Comparison of ENCODE assay signal across 8 cellular contexts in the genomic region with DNA sequence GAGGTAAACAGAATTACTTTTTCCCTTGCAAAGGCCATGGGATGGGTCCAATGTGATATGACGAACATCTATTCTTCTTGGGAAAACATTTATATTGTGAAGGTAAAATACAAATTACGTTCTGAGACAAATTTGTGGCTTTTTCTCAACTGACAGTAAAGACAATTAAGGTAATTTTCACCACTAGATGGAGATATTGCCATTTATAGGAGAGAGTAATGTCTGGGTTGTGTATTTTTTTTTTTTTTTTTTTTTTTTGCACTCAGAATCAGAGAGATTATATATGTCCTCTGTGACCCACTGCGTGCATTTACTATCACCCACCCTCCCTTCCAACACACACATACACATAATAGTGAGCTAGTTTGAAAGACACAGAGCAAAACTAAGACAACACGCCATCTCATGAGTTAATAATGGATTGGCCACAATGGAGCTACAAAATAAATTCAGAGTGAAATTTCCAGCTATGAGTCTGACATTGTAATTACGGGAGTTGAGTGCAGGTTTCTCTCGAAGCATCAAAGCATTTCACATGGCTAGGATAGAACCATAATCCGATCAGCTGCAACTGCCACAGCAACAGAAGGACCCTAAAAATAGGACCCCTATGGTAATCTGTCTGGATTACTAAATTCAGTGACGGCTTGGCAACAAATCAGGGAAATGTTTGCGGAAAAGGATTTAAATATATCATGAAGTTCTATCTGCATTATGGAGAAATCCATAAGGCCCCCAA. TPM values are rescaled to one million over a fixed set of nuclear protein-coding genes. Genes with fewer than 3 reads are reported as not detected.
DNase-seq lines count a peak whose midpoint lies in the region; ATAC-seq, FAIRE-seq and TF ChIP-seq lines count a peak whose summit lies in the region.

No MANE protein-coding gene starts in this region.

- no peaks in the 10 kb centered on the region for H3F3A ChIP-seq in Loucy (ENCODE audit: low read depth)

- H3K4me1 Mint-ChIP-seq in natural killer cell (no peaks in the 10 kb centered on the region), T-helper 17 cell (peaks cover 6% of the 10 kb centered on the region)
- H3K4me1 Mint-ChIP-seq in natural killer cell treated with Interleukin-12 subunit alpha and Interleukin-12 subunit beta and Interleukin-15 and Interleukin-18, amount 100 ng/mL, for 72 hours (ENCODE audit: low read depth in 2 of 2), result no peaks in the 10 kb centered on the region

- H2AFZ ChIP-seq in Loucy (ENCODE audit: low read length), result 0 out of 2 replicates have a peak overlapping the region, but pooled peaks have one; percentile 7

- H3K27ac Mint-ChIP-seq in natural killer cell, result no peak overlapping the region
- no peak overlapping the region for H3K27ac Mint-ChIP-seq in natural killer cell treated with Interleukin-12 subunit alpha and Interleukin-12 subunit beta and Interleukin-15 and Interleukin-18, amount 100 ng/mL, for 72 hours
- no peak overlapping the region for H3K27ac Mint-ChIP-seq in T-helper 17 cell

- H3K36me3 Mint-ChIP-seq in natural killer cell, result no peaks in the 10 kb centered on the region
- H3K36me3 Mint-ChIP-seq in natural killer cell treated with Interleukin-12 subunit alpha and Interleukin-12 subunit beta and Interleukin-15 and Interleukin-18, amount 100 ng/mL, for 72 hours, result no peaks in the 10 kb centered on the region
- peaks cover 2% of the 10 kb centered on the region for H3K36me3 Mint-ChIP-seq in T-helper 17 cell (ENCODE audit: low read depth)

- H3K9me2 ChIP-seq in Loucy (replicated peaks; ENCODE audit: low read depth, low read length), result no peaks in the 10 kb centered on the region

- peaks cover 12 to 22% of the 10 kb centered on the region in 2 donors for H3K27me3 Mint-ChIP-seq in natural killer cell (ENCODE audit: low read depth in 2 of 2)
- peaks cover 13 to 22% of the 10 kb centered on the region in 2 donors for H3K27me3 Mint-ChIP-seq in natural killer cell treated with Interleukin-12 subunit alpha and Interleukin-12 subunit beta and Interleukin-15 and Interleukin-18, amount 100 ng/mL, for 72 hours
- H3K27me3 Mint-ChIP-seq in T-helper 17 cell, result peaks cover 37% of the 10 kb centered on the region

- no peaks in the 10 kb centered on the region for H3K27me3 ChIP-seq in Loucy (ENCODE audit: insufficient read depth, low read length, poor library complexity, severe bottlenecking)
- H3K27me3 ChIP-seq in gastroesophageal sphincter, result peaks cover 7% of the 10 kb centered on the region
- peaks cover 0 to 4% of the 10 kb centered on the region in 2 donors for H3K27me3 ChIP-seq in tibial artery

- H3K27ac ChIP-seq in gastroesophageal sphincter, result no peak overlapping the region
- H3K27ac ChIP-seq in tibial artery, result no peak overlapping the region

- DNase-seq in natural killer cell, result no peak
- no peak for DNase-seq in natural killer cell treated with Interleukin-12 subunit alpha and Interleukin-12 subunit beta and Interleukin-15 and Interleukin-18, amount 100 ng/mL, for 72 hours (ENCODE audit: low spot score)
- no peak for DNase-seq in T-helper 17 cell
- no peak for DNase-seq in tibial artery
- DNase-seq in activated CD4-positive, alpha-beta T cell treated with anti-CD3 and anti-CD28 coated beads for 1 hour, result no peak
- no peak for DNase-seq in GM19239 (ENCODE audit: insufficient read length, low spot score)

- FAIRE-seq in GM19239 (lab: Jason Lieb, UNC), result no peak

- WGBS in gastroesophageal sphincter (ENCODE audit: low coverage in 1 of 2), 2 donors, result 33 to 34% methylated on average over 8 of the region's 9 CpGs

- H3K4me3 Mint-ChIP-seq in natural killer cell (no peak overlapping the region), T-helper 17 cell (no peak overlapping the region)
- no peak overlapping the region for H3K4me3 Mint-ChIP-seq in natural killer cell treated with Interleukin-12 subunit alpha and Interleukin-12 subunit beta and Interleukin-15 and Interleukin-18, amount 100 ng/mL, for 72 hours

- H3K36me3 ChIP-seq in Loucy (ENCODE audit: insufficient read depth, low read length), result no peaks in the 10 kb centered on the region
- no peaks in the 10 kb centered on the region for H3K36me3 ChIP-seq in gastroesophageal sphincter
- no peaks in the 10 kb centered on the region for H3K36me3 ChIP-seq in tibial artery

- H3K4me1 ChIP-seq in Loucy (ENCODE audit: insufficient read depth, low read length, poor library complexity, severe bottlenecking) (no peaks in the 10 kb centered on the region), gastroesophageal sphincter (no peaks in the 10 kb centered on the region), tibial artery (no peaks in the 10 kb centered on the region)

- TF ChIP-seq EP300 in gastroesophageal sphincter (IDR thresholded peaks at IDR 0.05), result no peak

- no peak overlapping the region for H3K9ac ChIP-seq in Loucy (ENCODE audit: low read depth, low read length, poor library complexity, severe bottlenecking)

- no peaks in the 10 kb centered on the region for H3K79me2 ChIP-seq in Loucy (ENCODE audit: insufficient read depth, low read length)

- no peaks in the 10 kb centered on the region for H3K9me3 Mint-ChIP-seq in natural killer cell
- H3K9me3 Mint-ChIP-seq in natural killer cell treated with Interleukin-12 subunit alpha and Interleukin-12 subunit beta and Interleukin-15 and Interleukin-18, amount 100 ng/mL, for 72 hours, result no peaks in the 10 kb centered on the region

- ATAC-seq in natural killer cell (no peak), T-helper 17 cell (peak; percentile 44), gastroesophageal sphincter (no peak)
- ATAC-seq in natural killer cell treated with Interleukin-12 subunit alpha and Interleukin-12 subunit beta and Interleukin-15 and Interleukin-18, amount 100 ng/mL, for 72 hours, result no peak

- no peak overlapping the region for H3K4me2 ChIP-seq in Loucy (ENCODE audit: low read depth, low read length, poor library complexity, severe bottlenecking)

- no peaks in the 10 kb centered on the region for H3K9me3 ChIP-seq in Loucy (ENCODE audit: insufficient read depth, low read depth, low read length)
- H3K9me3 ChIP-seq in T-helper 17 cell (ENCODE audit: control insufficient read depth, low read length, poor library complexity, severe bottlenecking), result no peaks in the 10 kb centered on the region
- H3K9me3 ChIP-seq in gastroesophageal sphincter, result no peaks in the 10 kb centered on the region
- no peaks in the 10 kb centered on the region for H3K9me3 ChIP-seq in tibial artery

- H3K4me3 ChIP-seq in Loucy (ENCODE audit: low read length, poor library complexity, severe bottlenecking) (no peak overlapping the region), gastroesophageal sphincter (no peak overlapping the region), tibial artery (no peak overlapping the region)

- intact Hi-C loops in natural killer cell (cut with micrococcal nuclease), result loop anchor here (2.0 to 5.0 kb wide), 2 partner anchors 1176 to 1444 kb away; no protein-coding TSS in a partner anchor
- intact Hi-C loops in tibial artery (cut with DNase I; ENCODE audit: low total_unique reads), result no loop called here

- no peaks in the 10 kb centered on the region for H4K20me1 ChIP-seq in Loucy (ENCODE audit: insufficient read depth, low read length, poor library complexity, severe bottlenecking)

- no peak for TF ChIP-seq POLR2A in gastroesophageal sphincter (IDR thresholded peaks at IDR 0.05)

- TF ChIP-seq CTCF in natural killer cell (IDR thresholded peaks at IDR 0.05), result peak; percentile 67
- TF ChIP-seq CTCF in Loucy (conservative IDR thresholded peaks at IDR 0.05; ENCODE audit: low read length), result peak; percentile 81
- TF ChIP-seq CTCF in gastroesophageal sphincter (IDR thresholded peaks at IDR 0.05), result peak in 3 of 4 experiments; percentile 17 to 45 (median 28)
- peak; percentile 27 to 47 for TF ChIP-seq CTCF in tibial artery (IDR thresholded peaks at IDR 0.05)

RNA-seq across cellular contexts. Expression of a gene that starts 49.2 kb away (rescaled TPM):
- total RNA-seq in natural killer cell (1,000 to 10,000 TPM in 1 of 3 donors, 100 to 1,000 TPM in 2; 362 to 1,065 (median 419) TPM), T-helper 17 cell (100 to 1,000 TPM; 553 to 928 TPM), gastroesophageal sphincter (100 to 1,000 TPM; 228 to 763 (median 356) TPM)
- total RNA-seq in natural killer cell treated with Interleukin-12 subunit alpha and Interleukin-12 subunit beta and Interleukin-15 and Interleukin-18, amount 100 ng/mL, for 72 hours, result 10 to 100 TPM; 26.4 to 37.0 TPM

Comparison
In these comparisons a context has a peak if more than half of its experiments do, and no peak if none do; other contexts are left out.
1. RNA of a gene that starts 49.2 kb away (total RNA-seq): 553 to 928 TPM in T-helper 17 cell, 228 to 763 TPM in gastroesophageal sphincter and 362 to 1,065 TPM in natural killer cell; 26.4 to 37.0 TPM in natural killer cell treated with Interleukin-12 subunit alpha and Interleukin-12 subunit beta and Interleukin-15 and Interleukin-18, amount 100 ng/mL, for 72 hours; every median in the first group is over 4 times any median in the second.
2. CTCF ChIP-seq: peak in every context shown above with its lines; median percentile 81 in Loucy; 67 in natural killer cell; 37 in tibial artery; 28 in gastroesophageal sphincter.